Comparison of ENCODE assay signal across 7 cellular contexts in genomic region chr6:129672883-129673631, GRCh38. TPM values are rescaled to one million over a fixed set of nuclear protein-coding genes. Genes with fewer than 3 reads are reported as not detected.
A peak's percentile ranks its signal among the peaks of the same experiment; 100 is the strongest.
DNase-seq lines count a peak whose midpoint lies in the region; ATAC-seq and TF ChIP-seq lines count a peak whose summit lies in the region.

No MANE protein-coding gene starts in this region.

- H3K27ac Mint-ChIP-seq in mesothelial cell of epicardium = peak overlapping the region; percentile 90

- H3K36me3 Mint-ChIP-seq in mesothelial cell of epicardium = no peaks in the 10 kb centered on the region

- no peaks in the 10 kb centered on the region for H3K36me3 ChIP-seq in brain microvascular endothelial cell (replicated peaks)

- H3K4me3 ChIP-seq in brain microvascular endothelial cell (ENCODE audit: low read depth, low read length) = no peak overlapping the region

- no peak overlapping the region for H3K4me3 Mint-ChIP-seq in mesothelial cell of epicardium

- no peak for TF ChIP-seq CTCF in brain microvascular endothelial cell (IDR thresholded peaks at IDR 0.05; ENCODE audit: low read depth, low read length, missing control alignments)
- TF ChIP-seq CTCF in mesothelial cell of epicardium (IDR thresholded peaks at IDR 0.05; ENCODE audit: unreplicated experiment) = no peak

- in situ Hi-C loops in brain microvascular endothelial cell (cut with HindIII; ENCODE audit: low pct_ligation_motif_present, low sequenced_read_pairs) = no loop called here

- ATAC-seq in GM18511 (IDR thresholded peaks at IDR 0.05; ENCODE audit: unreplicated experiment) = peak; percentile 70

- peaks cover 35% of the 10 kb centered on the region for H3K4me1 Mint-ChIP-seq in mesothelial cell of epicardium

- H3K27me3 ChIP-seq in brain microvascular endothelial cell (replicated peaks) = no peaks in the 10 kb centered on the region

- no peaks in the 10 kb centered on the region for H3K9me3 Mint-ChIP-seq in mesothelial cell of epicardium

- peak overlapping the region; percentile 79 for H3K27ac ChIP-seq in brain microvascular endothelial cell

- peak; percentile 89 for DNase-seq in HCEC 1CT
- DNase-seq in LoVo (ENCODE audit: low spot score) = peak; percentile 80
- DNase-seq in brain microvascular endothelial cell = peak; percentile 70
- DNase-seq in mesothelial cell of epicardium (ENCODE audit: low spot score in 2 of 2, unreplicated experiment in 2 of 2) = no peak
- DNase-seq in islet precursor cell = no peak
- no peak for DNase-seq in activated CD8-positive, alpha-beta memory T cell treated with anti-CD3 and anti-CD28 coated beads for 24 hours

- no peaks in the 10 kb centered on the region for H3K27me3 Mint-ChIP-seq in mesothelial cell of epicardium (ENCODE audit: low read depth)

RNA-seq across cellular contexts. Expression of gene ARHGAP18, which starts 36.9 kb away (rescaled TPM):
- 8.1 to 10.5 TPM (median 10.2 TPM) in 3 replicates for total RNA-seq in mesothelial cell of epicardium

Comparison
In these comparisons a context has a peak if more than half of its experiments do, and no peak if none do; other contexts are left out.
1. DNase-seq: peak in HCEC 1CT (single experiment), LoVo (single experiment) and brain microvascular endothelial cell (single experiment); none in mesothelial cell of epicardium (0 of 2), islet precursor cell (single experiment) and activated CD8-positive, alpha-beta memory T cell treated with anti-CD3 and anti-CD28 coated beads for 24 hours (single experiment).